In genomic region chr11:133718831-133719230, GRCh38 we compare ENCODE assay signal across 35 cellular contexts.
"Had no signal": no experiment of that assay in that cellular context is flagged by ENCODE, and none has a peak within 500 bp of the region (broad histone marks: within the 10 kb centered on the region; RNA-seq: fewer than 3 reads in every experiment).

No MANE protein-coding gene starts in this region.

- H3K27me3 ChIP-seq: adrenal gland, cardiac muscle cell had no signal

- H3K27me3 Mint-ChIP-seq: activated CD4-positive, alpha-beta memory T cell treated with anti-CD3 and anti-CD28 coated beads, Interleukin-2, amount 10 ng/mL, durations not matched to agents 7 days and 5 days; activated CD4-positive, alpha-beta T cell treated with anti-CD3 and anti-CD28 coated beads, Interleukin-2, amount 10 ng/mL, durations not matched to agents 7 days and 5 days; activated CD8-positive, alpha-beta memory T cell treated with anti-CD3 and anti-CD28 coated beads, Interleukin-2, amount 10 ng/mL, durations not matched to agents 7 days and 5 days had no signal

- H3K9me3 ChIP-seq: adrenal gland had no signal

- H3K4me1 Mint-ChIP-seq: activated CD4-positive, alpha-beta memory T cell treated with anti-CD3 and anti-CD28 coated beads, Interleukin-2, amount 10 ng/mL, durations not matched to agents 7 days and 5 days; activated CD4-positive, alpha-beta T cell treated with anti-CD3 and anti-CD28 coated beads for 36 hours; activated CD4-positive, alpha-beta T cell treated with anti-CD3 and anti-CD28 coated beads, Interleukin-2, amount 10 ng/mL, durations not matched to agents 7 days and 5 days; activated CD8-positive, alpha-beta memory T cell treated with anti-CD3 and anti-CD28 coated beads, Interleukin-2, amount 10 ng/mL, durations not matched to agents 7 days and 5 days; activated naive CD4-positive, alpha-beta T cell treated with anti-CD3 and anti-CD28 coated beads, Interleukin-2, amount 10 ng/mL, durations not matched to agents 7 days and 5 days; activated naive CD4-positive, alpha-beta T cell treated with anti-CD3 and anti-CD28 coated beads, Interleukin-2, amount 50 U/mL, for 24 hours had no signal

- DNase-seq: activated CD4-positive, alpha-beta memory T cell treated with anti-CD3 and anti-CD28 coated beads, Interleukin-2, amount 10 ng/mL, durations not matched to agents 7 days and 5 days; activated CD4-positive, alpha-beta T cell treated with anti-CD3 and anti-CD28 coated beads for 1 hour; activated CD4-positive, alpha-beta T cell treated with anti-CD3 and anti-CD28 coated beads for 36 hours; activated CD4-positive, alpha-beta T cell treated with anti-CD3 and anti-CD28 coated beads for 48 hours; activated CD4-positive, alpha-beta T cell treated with anti-CD3 and anti-CD28 coated beads, Interleukin-2, amount 10 ng/mL, durations not matched to agents 7 days and 5 days; activated CD4-positive, alpha-beta T cell treated with anti-CD3 and anti-CD28 coated beads, Interleukin-2, amount 50 U/mL, for 48 hours; activated CD4-positive, CD25-positive, alpha-beta regulatory T cell; activated CD8-positive, alpha-beta memory T cell treated with anti-CD3 and anti-CD28 coated beads for 24 hours; activated CD8-positive, alpha-beta memory T cell treated with anti-CD3 and anti-CD28 coated beads, Interleukin-2, amount 10 ng/mL, durations not matched to agents 7 days and 5 days; activated CD8-positive, alpha-beta memory T cell treated with anti-CD3 and anti-CD28 coated beads, Interleukin-2, amount 50 U/mL, for 48 hours; activated CD8-positive, alpha-beta T cell treated with anti-CD3 and anti-CD28 coated beads, Interleukin-2, amount 10 ng/mL, durations not matched to agents 7 days and 5 days; activated effector memory CD4-positive, alpha-beta T cell treated with Interleukin-2 at 50 U/mL for 16 hours; activated gamma-delta T cell; activated naive CD4-positive, alpha-beta T cell treated with anti-CD3 and anti-CD28 coated beads, Interleukin-2, amount 10 ng/mL, durations not matched to agents 7 days and 5 days; activated naive CD4-positive, alpha-beta T cell treated with Interleukin-2 at 50 U/mL for 16 hours; activated T-cell treated with anti-CD3 and anti-CD28 coated beads, Interleukin-2, amount 50 U/mL, for 24 hours; activated T-cell treated with anti-CD3 and anti-CD28 coated beads, Interleukin-2, amount 50 U/mL, for 48 hours; adrenal gland; amniotic stem cell; aorta; caudate nucleus; SW 1271; T-helper 1 cell; T-helper 2 cell; T-helper 9 cell; WERI-Rb-1 had no signal

- H3K4me3 Mint-ChIP-seq: activated CD4-positive, alpha-beta memory T cell treated with anti-CD3 and anti-CD28 coated beads, Interleukin-2, amount 10 ng/mL, durations not matched to agents 7 days and 5 days; activated CD4-positive, alpha-beta T cell treated with anti-CD3 and anti-CD28 coated beads for 36 hours; activated CD4-positive, alpha-beta T cell treated with anti-CD3 and anti-CD28 coated beads, Interleukin-2, amount 10 ng/mL, durations not matched to agents 7 days and 5 days; activated CD8-positive, alpha-beta memory T cell treated with anti-CD3 and anti-CD28 coated beads, Interleukin-2, amount 10 ng/mL, durations not matched to agents 7 days and 5 days; activated CD8-positive, alpha-beta T cell treated with anti-CD3 and anti-CD28 coated beads, Interleukin-2, amount 10 ng/mL, durations not matched to agents 7 days and 5 days; activated naive CD4-positive, alpha-beta T cell treated with anti-CD3 and anti-CD28 coated beads, Interleukin-2, amount 10 ng/mL, durations not matched to agents 7 days and 5 days; activated naive CD4-positive, alpha-beta T cell treated with anti-CD3 and anti-CD28 coated beads, Interleukin-2, amount 50 U/mL, for 24 hours; activated naive CD8-positive, alpha-beta T cell; activated T-cell treated with anti-CD3 and anti-CD28 coated beads, Interleukin-2, amount 50 U/mL, for 24 hours; brain; T-helper 1 cell treated with Interleukin-12 subunit alpha and Interleukin-12 subunit beta and Interleukin-4 antibody, amounts not matched to agents 30 μg/mL and 1 μg/mL, for 36 hours; T-helper 2 cell treated with Interferon-gamma antibody and Interleukin-4, amounts not matched to agents 5 μg/mL and 100 μg/mL, for 36 hours; WTC11 had no signal

- H3K27ac Mint-ChIP-seq: activated CD4-positive, alpha-beta memory T cell treated with anti-CD3 and anti-CD28 coated beads, Interleukin-2, amount 10 ng/mL, durations not matched to agents 7 days and 5 days; activated CD4-positive, alpha-beta T cell treated with anti-CD3 and anti-CD28 coated beads for 36 hours; activated CD4-positive, alpha-beta T cell treated with anti-CD3 and anti-CD28 coated beads, Interleukin-2, amount 10 ng/mL, durations not matched to agents 7 days and 5 days; activated CD8-positive, alpha-beta memory T cell treated with anti-CD3 and anti-CD28 coated beads, Interleukin-2, amount 10 ng/mL, durations not matched to agents 7 days and 5 days; activated CD8-positive, alpha-beta T cell treated with anti-CD3 and anti-CD28 coated beads, Interleukin-2, amount 10 ng/mL, durations not matched to agents 7 days and 5 days; activated naive CD4-positive, alpha-beta T cell treated with anti-CD3 and anti-CD28 coated beads, Interleukin-2, amount 10 ng/mL, durations not matched to agents 7 days and 5 days; activated naive CD4-positive, alpha-beta T cell treated with anti-CD3 and anti-CD28 coated beads, Interleukin-2, amount 50 U/mL, for 24 hours; activated naive CD8-positive, alpha-beta T cell; activated T-cell treated with anti-CD3 and anti-CD28 coated beads, Interleukin-2, amount 50 U/mL, for 24 hours; activated T-helper 2 cell treated with anti-CD3 and anti-CD28 coated beads, Interferon-gamma antibody, Interleukin-2, Interleukin-4, amounts not matched to agents 10 μg/mL and 5 μg/mL and 100 μg/mL, durations not matched to agents 14 hours and 24 hours and 36 hours; T-helper 1 cell treated with Interleukin-12 subunit alpha and Interleukin-12 subunit beta and Interleukin-4 antibody, amounts not matched to agents 30 μg/mL and 1 μg/mL, for 36 hours; T-helper 2 cell treated with Interferon-gamma antibody and Interleukin-4, amounts not matched to agents 5 μg/mL and 100 μg/mL, for 36 hours; WTC11 had no signal

- H3K36me3 Mint-ChIP-seq: activated CD8-positive, alpha-beta memory T cell treated with anti-CD3 and anti-CD28 coated beads, Interleukin-2, amount 10 ng/mL, durations not matched to agents 7 days and 5 days; activated naive CD4-positive, alpha-beta T cell treated with anti-CD3 and anti-CD28 coated beads, Interleukin-2, amount 10 ng/mL, durations not matched to agents 7 days and 5 days; activated naive CD4-positive, alpha-beta T cell treated with anti-CD3 and anti-CD28 coated beads, Interleukin-2, amount 50 U/mL, for 24 hours; activated naive CD8-positive, alpha-beta T cell; brain; WTC11 had no signal

- H3K36me3 ChIP-seq: adrenal gland, cardiac muscle cell, WERI-Rb-1 had no signal

- ATAC-seq: activated CD4-positive, alpha-beta T cell treated with anti-CD3 and anti-CD28 coated beads for 36 hours; activated CD4-positive, CD25-positive, alpha-beta regulatory T cell treated with anti-CD3 and anti-CD28 coated beads, Interleukin-2, amount 50 U/mL, for 24 hours; activated CD8-positive, alpha-beta memory T cell treated with anti-CD3 and anti-CD28 coated beads, Interleukin-2, amount 10 ng/mL, durations not matched to agents 7 days and 5 days; activated CD8-positive, alpha-beta T cell treated with anti-CD3 and anti-CD28 coated beads, Interleukin-2, amount 10 ng/mL, durations not matched to agents 7 days and 5 days; WTC11 had no signal

- H3K9me3 Mint-ChIP-seq: activated CD4-positive, alpha-beta memory T cell treated with anti-CD3 and anti-CD28 coated beads, Interleukin-2, amount 10 ng/mL, durations not matched to agents 7 days and 5 days; activated CD4-positive, alpha-beta T cell treated with anti-CD3 and anti-CD28 coated beads, Interleukin-2, amount 10 ng/mL, durations not matched to agents 7 days and 5 days; activated naive CD4-positive, alpha-beta T cell treated with anti-CD3 and anti-CD28 coated beads, Interleukin-2, amount 10 ng/mL, durations not matched to agents 7 days and 5 days; activated naive CD4-positive, alpha-beta T cell treated with anti-CD3 and anti-CD28 coated beads, Interleukin-2, amount 50 U/mL, for 24 hours; activated T-cell treated with anti-CD3 and anti-CD28 coated beads, Interleukin-2, amount 50 U/mL, for 24 hours; activated T-helper 2 cell treated with anti-CD3 and anti-CD28 coated beads, Interferon-gamma antibody, Interleukin-2, Interleukin-4, amounts not matched to agents 10 μg/mL and 5 μg/mL and 100 μg/mL, durations not matched to agents 14 hours and 24 hours and 36 hours; brain; T-helper 1 cell treated with Interleukin-12 subunit alpha and Interleukin-12 subunit beta and Interleukin-4 antibody, amounts not matched to agents 30 μg/mL and 1 μg/mL, for 36 hours; T-helper 2 cell treated with Interferon-gamma antibody and Interleukin-4, amounts not matched to agents 5 μg/mL and 100 μg/mL, for 36 hours; WTC11 had no signal

- H3K4me1 ChIP-seq: adrenal gland had no signal

- H3K4me3 ChIP-seq: adrenal gland, cardiac muscle cell had no signal

- H3K27ac ChIP-seq: adrenal gland, cardiac muscle cell, WERI-Rb-1 had no signal
